14 cellular contexts compared by ENCODE assay signal in the genomic region with DNA sequence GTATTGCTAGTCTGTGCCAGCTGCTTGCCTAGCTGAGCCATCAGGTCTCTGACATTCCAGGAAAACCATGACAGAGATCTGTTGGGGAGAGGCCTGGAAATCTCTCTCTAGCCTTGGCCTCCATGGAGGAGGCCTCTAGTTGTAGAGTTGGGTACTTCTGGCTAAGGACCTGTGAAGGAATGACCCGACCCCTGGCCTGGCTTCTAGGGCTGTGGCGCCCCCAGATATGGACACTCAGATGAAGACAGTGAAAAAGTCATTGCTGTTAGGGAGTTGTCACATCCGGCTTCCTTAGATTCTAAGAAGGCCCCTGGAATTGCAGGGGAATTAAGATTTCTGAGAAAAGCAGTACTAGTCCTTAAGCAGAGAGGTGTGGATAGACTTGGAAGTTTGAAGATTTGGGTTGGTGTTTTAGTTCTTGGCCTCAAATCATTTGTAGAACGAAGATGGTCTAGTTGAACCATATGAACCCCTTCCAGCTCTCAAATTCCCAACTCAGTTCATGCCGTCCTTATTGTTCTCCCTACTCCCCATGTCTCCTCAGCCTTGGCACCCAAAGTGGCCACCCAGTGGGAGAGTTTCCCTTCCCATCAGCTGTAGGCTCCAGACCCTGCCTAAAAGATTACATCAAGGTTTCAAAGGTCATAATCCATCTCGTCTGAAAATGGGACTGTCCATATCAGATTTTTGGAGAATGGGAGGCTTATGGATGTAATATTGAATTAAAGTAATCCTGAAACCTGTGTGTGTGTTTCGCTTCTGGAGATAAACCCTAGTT. TPM values are rescaled to one million over a fixed set of nuclear protein-coding genes. Genes with fewer than 3 reads are reported as not detected.
A peak's percentile ranks its signal among the peaks of the same experiment; 100 is the strongest.
DNase-seq lines count a peak whose midpoint lies in the region; ATAC-seq, FAIRE-seq and TF ChIP-seq lines count a peak whose summit lies in the region.
"Had no signal": no experiment of that assay in that cellular context is flagged by ENCODE, and none has a peak within 500 bp of the region (broad histone marks: within the 10 kb centered on the region; RNA-seq: fewer than 3 reads in every experiment).

No MANE protein-coding gene starts in this region.

- peaks cover 43 to 48% of the 10 kb centered on the region in 2 donors for H3K4me1 ChIP-seq in adrenal gland (replicated peaks in 1 of 2)
- H3K4me1 ChIP-seq in keratinocyte (ENCODE audit: control insufficient read depth, extremely low read depth, insufficient read depth, low read length) = peaks cover 3% of the 10 kb centered on the region
- peaks cover 40 to 43% of the 10 kb centered on the region in 2 donors for H3K4me1 ChIP-seq in thyroid gland

- H2AFZ ChIP-seq in keratinocyte (ENCODE audit: control insufficient read depth, low read length) = no peak overlapping the region
- H2AFZ ChIP-seq: PC-9 had no signal

- 68 to 75% (median 70%) methylated on average over 7 of the region's 7 CpGs for WGBS in adrenal gland, 4 donors
- WGBS in thyroid gland, 2 donors = 54 to 67% methylated on average over 7 of the region's 7 CpGs

- peaks cover 73% of the 10 kb centered on the region for H3K27me3 Mint-ChIP-seq in activated CD8-positive, alpha-beta T cell treated with anti-CD3 and anti-CD28 coated beads, Interleukin-2, amount 10 ng/mL, durations not matched to agents 7 days and 5 days (ENCODE audit: low read depth)

- FAIRE-seq in keratinocyte (lab: Jason Lieb, UNC) = peak; percentile 70
- FAIRE-seq: bronchial epithelial cell had no signal

- H3K27ac ChIP-seq in adrenal gland (peak overlapping the region; percentile 90 to 97 (median 93)), keratinocyte (ENCODE audit: control insufficient read depth, insufficient read depth, low read length) (no peak overlapping the region), thyroid gland (peak overlapping the region; percentile 99 to 100 (median 99))
- H3K27ac ChIP-seq: PC-9 had no signal

- TF ChIP-seq CTCF in HFF-Myc (IDR thresholded peaks at IDR 0.05; ENCODE audit: low read depth, low read length, missing control alignments) (peak; percentile 3), adrenal gland (IDR thresholded peaks at IDR 0.05) (peak in 2 of 6 experiments; percentile 14 to 17), keratinocyte (optimal IDR thresholded peaks at IDR 0.05 in 1 of 3, IDR thresholded peaks at IDR 0.05 in 1 of 3, conservative IDR thresholded peaks at IDR 0.05 in 1 of 3; ENCODE audit: extremely low read depth in 1 of 3, insufficient read depth in 2 of 3, low read length in 3 of 3) (no peak), thyroid gland (IDR thresholded peaks at IDR 0.05) (no peak)

- no peak overlapping the region for H3K9ac ChIP-seq in keratinocyte (ENCODE audit: control insufficient read depth, extremely low read depth, insufficient read depth, low read length)

- no peak overlapping the region for H3K4me3 Mint-ChIP-seq in activated CD8-positive, alpha-beta T cell treated with anti-CD3 and anti-CD28 coated beads, Interleukin-2, amount 10 ng/mL, durations not matched to agents 7 days and 5 days
- H3K4me3 Mint-ChIP-seq: T-cell had no signal

- no peaks in the 10 kb centered on the region for H3K9me3 Mint-ChIP-seq in activated CD8-positive, alpha-beta T cell treated with anti-CD3 and anti-CD28 coated beads, Interleukin-2, amount 10 ng/mL, durations not matched to agents 7 days and 5 days (ENCODE audit: insufficient read depth)
- H3K9me3 Mint-ChIP-seq: T-cell had no signal

- H3K79me2 ChIP-seq in keratinocyte (ENCODE audit: control insufficient read depth, insufficient read depth, low read length) = no peaks in the 10 kb centered on the region

- CTCF ChIA-PET in activated CD8-positive, alpha-beta T cell treated with anti-CD3 and anti-CD28 coated beads, Interleukin-2, amount 10 ng/mL, durations not matched to agents 7 days and 5 days (lab: Charles Lee) = no interaction called here

- H3K36me3 ChIP-seq in adrenal gland (replicated peaks in 1 of 2) (peaks cover 0 to 15% of the 10 kb centered on the region in 2 donors), keratinocyte (ENCODE audit: control insufficient read depth in 2 of 2, extremely low read depth in 1 of 2, insufficient read depth in 2 of 2, low read length in 2 of 2) (no peaks in the 10 kb centered on the region), thyroid gland (peaks cover 7 to 8% of the 10 kb centered on the region in 2 donors)

- no peak for ATAC-seq in activated CD8-positive, alpha-beta T cell treated with anti-CD3 and anti-CD28 coated beads, Interleukin-2, amount 10 ng/mL, durations not matched to agents 7 days and 5 days
- ATAC-seq in Right ventricle myocardium superior (ENCODE audit: poor library complexity) (no peak), GM21529 (IDR thresholded peaks at IDR 0.05; ENCODE audit: unreplicated experiment) (no peak)
- ATAC-seq: mucosa of descending colon, T-cell had no signal

- H3K9me3 ChIP-seq in adrenal gland (replicated peaks in 1 of 3) = no peaks in the 10 kb centered on the region
- H3K9me3 ChIP-seq in keratinocyte (ENCODE audit: control insufficient read depth, low read depth, low read length) = no peaks in the 10 kb centered on the region
- no peaks in the 10 kb centered on the region for H3K9me3 ChIP-seq in thyroid gland
- H3K9me3 ChIP-seq: MG63, mucosa of descending colon had no signal

- intact Hi-C loops in adrenal gland (cut with DNase I) = no loop called here
- intact Hi-C loops in thyroid gland (cut with DNase I) = no loop called here
- intact Hi-C loops in Right ventricle myocardium superior (cut with DNase I) = no loop called here

- no peak overlapping the region for H3K4me2 ChIP-seq in keratinocyte (ENCODE audit: control insufficient read depth, extremely low read depth, insufficient read depth, low read depth, low read length)
- H3K4me2 ChIP-seq: PC-9 had no signal

- H3K4me3 ChIP-seq in HFF-Myc (replicated peaks; ENCODE audit: low read depth, low read length) (no peak overlapping the region), adrenal gland (peak overlapping the region in 1 of 4 donors; percentile 49), keratinocyte (ENCODE audit: control insufficient read depth in 2 of 3, extremely low read depth in 1 of 3, insufficient read depth in 2 of 3, low read depth in 1 of 3, low read length in 3 of 3) (no peak overlapping the region), thyroid gland (replicated peaks in 1 of 3) (no peak overlapping the region)
- H3K4me3 ChIP-seq: MG63, mucosa of descending colon, PC-9 had no signal

- DNase-seq in HFF-Myc (ENCODE audit: extremely low read depth, low read depth) (no peak), adrenal gland (peak in 4 of 7 donors; percentile 20 to 42 (median 30)), keratinocyte (ENCODE audit: low read depth, low spot score) (no peak), thyroid gland (no peak), Right ventricle myocardium superior (no peak)
- no peak for DNase-seq in activated CD8-positive, alpha-beta T cell treated with anti-CD3 and anti-CD28 coated beads, Interleukin-2, amount 10 ng/mL, durations not matched to agents 7 days and 5 days
- DNase-seq: activated CD4-positive, alpha-beta T cell treated with anti-CD3 and anti-CD28 coated beads, Interleukin-2, amount 50 U/mL, for 1 hour; activated effector memory CD4-positive, alpha-beta T cell treated with anti-CD3 and anti-CD28 coated beads, Interleukin-2, amount 50 U/mL, for 16 hours; MG63; mucosa of descending colon; PC-9; T-cell had no signal

- POLR2A ChIA-PET in activated CD8-positive, alpha-beta T cell treated with anti-CD3 and anti-CD28 coated beads, Interleukin-2, amount 10 ng/mL, durations not matched to agents 7 days and 5 days (lab: Charles Lee) = no interaction called here

- H3K9me1 ChIP-seq in keratinocyte (ENCODE audit: control insufficient read depth, extremely low read depth, insufficient read depth, low read length) = no peaks in the 10 kb centered on the region

- no peaks in the 10 kb centered on the region for H4K20me1 ChIP-seq in keratinocyte (ENCODE audit: control insufficient read depth, extremely low read depth, insufficient read depth, low read length)

- H3K27ac Mint-ChIP-seq in activated CD8-positive, alpha-beta T cell treated with anti-CD3 and anti-CD28 coated beads, Interleukin-2, amount 10 ng/mL, durations not matched to agents 7 days and 5 days = no peak overlapping the region
- H3K27ac Mint-ChIP-seq: T-cell had no signal

- H3K27me3 ChIP-seq in adrenal gland = no peaks in the 10 kb centered on the region
- peaks cover 66% of the 10 kb centered on the region for H3K27me3 ChIP-seq in keratinocyte (ENCODE audit: control insufficient read depth, extremely low read depth, insufficient read depth, low read length)
- H3K27me3 ChIP-seq in thyroid gland = no peaks in the 10 kb centered on the region
- H3K27me3 ChIP-seq: MG63 had no signal

- no peak for TF ChIP-seq POLR2A in adrenal gland (IDR thresholded peaks at IDR 0.05)
- TF ChIP-seq POLR2A in thyroid gland (IDR thresholded peaks at IDR 0.05) = no peak

- H3K36me3 Mint-ChIP-seq in activated CD8-positive, alpha-beta T cell treated with anti-CD3 and anti-CD28 coated beads, Interleukin-2, amount 10 ng/mL, durations not matched to agents 7 days and 5 days (ENCODE audit: low read depth) = no peaks in the 10 kb centered on the region
- H3K36me3 Mint-ChIP-seq: T-cell had no signal

- peaks cover 32% of the 10 kb centered on the region for H3K4me1 Mint-ChIP-seq in activated CD8-positive, alpha-beta T cell treated with anti-CD3 and anti-CD28 coated beads, Interleukin-2, amount 10 ng/mL, durations not matched to agents 7 days and 5 days (ENCODE audit: low read depth)

- dilution Hi-C loops in keratinocyte (cut with MboI; ENCODE audit: extremely low pct_ligation_motif_present, low sequenced_read_pairs) = no loop called here

RNA-seq across cellular contexts. Expression of a gene that starts 7.0 kb away (rescaled TPM):
- total RNA-seq in adrenal gland (10 to 100 TPM; 10.2 to 49.3 (median 22.4) TPM), thyroid gland (100 to 1,000 TPM in 3 of 4 donors, 10 to 100 TPM in 1; 90.9 to 154 (median 122) TPM), Right ventricle myocardium superior (2.6 TPM)
- polyA plus RNA-seq in adrenal gland (10 to 100 TPM; 14.4 to 20.8 (median 18.5) TPM), keratinocyte (not detected in 3 replicates)
- not detected for polyA plus RNA-seq in keratinocyte (2011; ENCODE audit: low read depth)
- not detected in 2 replicates for polyA plus RNA-seq in keratinocyte (2011; cell fraction: cytosol; rRNA removed)
- polyA plus RNA-seq in keratinocyte (2011; cell fraction: nucleus; rRNA removed) = not detected in 2 replicates
- not detected in 2 replicates for polyA plus RNA-seq in keratinocyte (2012; ENCODE audit: low replicate concordance)
- not detected in 3 replicates for polyA minus RNA-seq in keratinocyte
- 1.2 TPM for polyA minus RNA-seq in keratinocyte (2011; cell fraction: cytosol; rRNA and poly(A)+ RNA removed)
- not detected in 2 replicates for polyA minus RNA-seq in keratinocyte (2011; cell fraction: nucleus; rRNA and poly(A)+ RNA removed)
- under 1 TPM in 1 of 2 experiments, not detected in 1; 0.13 TPM for total RNA-seq in activated CD8-positive, alpha-beta T cell treated with anti-CD3 and anti-CD28 coated beads, Interleukin-2, amount 10 ng/mL, durations not matched to agents 7 days and 5 days

Comparison
In these comparisons a context has a peak if more than half of its experiments do, and no peak if none do; other contexts are left out.
1. DNase-seq: peak in adrenal gland (4 of 7); none in HFF-Myc (single experiment), keratinocyte (single experiment), thyroid gland (0 of 2), activated CD8-positive, alpha-beta T cell treated with anti-CD3 and anti-CD28 coated beads, Interleukin-2, amount 10 ng/mL, durations not matched to agents 7 days and 5 days (single experiment) and Right ventricle myocardium superior (single experiment).